32 cellular contexts compared by ENCODE assay signal in the genomic region with DNA sequence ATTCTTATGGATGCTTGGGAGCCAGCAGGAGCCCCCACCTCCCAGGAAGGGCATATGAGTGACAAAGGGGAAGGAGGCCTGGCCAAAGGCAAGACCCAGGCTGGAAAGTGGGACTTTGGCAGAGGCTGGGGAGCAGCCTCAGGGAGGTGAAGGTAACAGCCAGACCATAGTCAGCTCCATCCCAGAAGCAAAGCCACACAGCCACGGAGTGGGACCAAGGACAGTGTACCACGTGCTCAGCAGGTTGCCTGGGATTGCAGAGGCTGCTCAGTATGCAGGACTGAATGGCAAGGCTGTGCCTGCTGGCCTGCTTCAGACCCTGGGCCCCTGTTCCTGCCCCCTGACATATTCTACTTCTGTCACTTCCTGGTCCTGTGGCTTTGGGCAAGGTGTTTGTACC. TPM values are rescaled to one million over a fixed set of nuclear protein-coding genes. Genes with fewer than 3 reads are reported as not detected.
"Had no signal": no experiment of that assay in that cellular context is flagged by ENCODE, and none has a peak within 500 bp of the region (broad histone marks: within the 10 kb centered on the region; RNA-seq: fewer than 3 reads in every experiment).

No MANE protein-coding gene starts in this region.

- H3K36me3 ChIP-seq: ascending aorta, cardiac muscle cell, heart right ventricle, left ventricle myocardium inferior, right lobe of liver, thyroid gland had no signal

- DNase-seq: activated CD4-positive, alpha-beta T cell treated with anti-CD3 and anti-CD28 coated beads for 48 hours; activated CD4-positive, alpha-beta T cell treated with anti-CD3 and anti-CD28 coated beads, Interleukin-2, amount 50 U/mL, for 48 hours; activated CD8-positive, alpha-beta memory T cell treated with anti-CD3 and anti-CD28 coated beads for 24 hours; activated effector memory CD4-positive, alpha-beta T cell treated with Interleukin-2 at 50 U/mL for 16 hours; activated naive CD4-positive, alpha-beta T cell treated with anti-CD3 and anti-CD28 coated beads for 36 hours; activated naive CD8-positive, alpha-beta T cell treated with anti-CD3 and anti-CD28 coated beads, Interleukin-2, amount 10 ng/mL, durations not matched to agents 7 days and 5 days; cerebellar nuclear complex; cortex of kidney; effector memory CD8-positive, alpha-beta T cell; foreskin fibroblast; heart right ventricle; kidney glomerular epithelial cell; left ventricle myocardium inferior; stimulated activated CD4-positive, alpha-beta T cell treated with anti-CD3 and anti-CD28 coated beads, Interleukin-2, amount 100 ng/mL, for 48 hours; substantia nigra; thyroid gland had no signal

- H3K4me3 Mint-ChIP-seq: activated naive CD4-positive, alpha-beta T cell treated with anti-CD3 and anti-CD28 coated beads for 36 hours; activated naive CD8-positive, alpha-beta T cell treated with anti-CD3 and anti-CD28 coated beads, Interleukin-2, amount 10 ng/mL, durations not matched to agents 7 days and 5 days; brain; effector memory CD8-positive, alpha-beta T cell; nephron; stimulated activated naive CD8-positive, alpha-beta T cell treated with anti-CD3 and anti-CD28 coated beads, Interleukin-15, Interleukin-2, amounts not matched to agents 100 ng/mL and 50 ng/mL, for 24 hours had no signal

- H3K27me3 ChIP-seq: ascending aorta, right lobe of liver, thyroid gland had no signal

- H3K27ac ChIP-seq: ascending aorta, cardiac muscle cell, heart right ventricle, left ventricle myocardium inferior, right lobe of liver, thyroid gland, VCaP had no signal

- H3K4me1 ChIP-seq: ascending aorta, heart right ventricle, left ventricle myocardium inferior, right lobe of liver, thyroid gland had no signal

- H3K4me3 ChIP-seq: ascending aorta, cardiac muscle cell, heart right ventricle, left ventricle myocardium inferior, lung, right lobe of liver, thyroid gland had no signal

- H3K27ac Mint-ChIP-seq: activated naive CD4-positive, alpha-beta T cell treated with anti-CD3 and anti-CD28 coated beads for 36 hours; activated naive CD8-positive, alpha-beta T cell treated with anti-CD3 and anti-CD28 coated beads, Interleukin-2, amount 10 ng/mL, durations not matched to agents 7 days and 5 days; brain; effector memory CD8-positive, alpha-beta T cell; nephron; stimulated activated naive CD8-positive, alpha-beta T cell treated with anti-CD3 and anti-CD28 coated beads, Interleukin-15, Interleukin-2, amounts not matched to agents 100 ng/mL and 50 ng/mL, for 24 hours had no signal

- H3K9me3 ChIP-seq: ascending aorta, left ventricle myocardium inferior, right lobe of liver, thyroid gland had no signal

- H3K4me1 Mint-ChIP-seq: activated naive CD8-positive, alpha-beta T cell treated with anti-CD3 and anti-CD28 coated beads, Interleukin-2, amount 10 ng/mL, durations not matched to agents 7 days and 5 days; brain; nephron had no signal

- H3K9me3 Mint-ChIP-seq: activated naive CD4-positive, alpha-beta T cell treated with anti-CD3 and anti-CD28 coated beads for 36 hours; activated naive CD8-positive, alpha-beta T cell treated with anti-CD3 and anti-CD28 coated beads, Interleukin-2, amount 10 ng/mL, durations not matched to agents 7 days and 5 days; brain; effector memory CD8-positive, alpha-beta T cell; nephron; stimulated activated naive CD8-positive, alpha-beta T cell treated with anti-CD3 and anti-CD28 coated beads, Interleukin-15, Interleukin-2, amounts not matched to agents 100 ng/mL and 50 ng/mL, for 24 hours had no signal

- H3K36me3 Mint-ChIP-seq: activated naive CD8-positive, alpha-beta T cell treated with anti-CD3 and anti-CD28 coated beads, Interleukin-2, amount 10 ng/mL, durations not matched to agents 7 days and 5 days; brain had no signal

- ATAC-seq: effector memory CD8-positive, alpha-beta T cell; heart right ventricle; right lobe of liver had no signal

RNA-seq across cellular contexts. Expression of a gene that starts 17.6 kb away (rescaled TPM):
- total RNA-seq: activated naive CD4-positive, alpha-beta T cell treated with anti-CD3 and anti-CD28 coated beads for 36 hours; activated naive CD8-positive, alpha-beta T cell treated with anti-CD3 and anti-CD28 coated beads, Interleukin-2, amount 10 ng/mL, durations not matched to agents 7 days and 5 days; ascending aorta; cardiac muscle cell; endothelial cell of umbilical vein; heart right ventricle; left ventricle myocardium inferior; lung; mucosa of gallbladder; osteoblast; posterior vena cava; right lobe of liver; skeletal muscle tissue; T-helper 1 cell treated with Interleukin-12 subunit alpha and Interleukin-12 subunit beta and Interleukin-4 antibody, amounts not matched to agents 30 ng/mL and 1 ng/mL, for 36 hours; thyroid gland; urinary bladder had no signal
- polyA plus RNA-seq: cardiac muscle cell, endothelial cell of umbilical vein, esophagus, heart right ventricle, lung, urinary bladder had no signal
